In genomic region chr11:25244126-25244525, GRCh38 we compare ENCODE assay signal across 8 cellular contexts.
"Had no signal": no experiment of that assay in that cellular context is flagged by ENCODE, and none has a peak within 500 bp of the region (broad histone marks: within the 10 kb centered on the region; RNA-seq: fewer than 3 reads in every experiment).

No MANE protein-coding gene starts in this region.

- H3K27ac ChIP-seq: HL-60 had no signal

- H3K4me1 Mint-ChIP-seq: IgD-negative memory B cell had no signal

- DNase-seq: IMR-90, KBM-7, KG1 had no signal

- ATAC-seq: HepG2, K562 had no signal

- FAIRE-seq: HepG2, HTR-8/SVneo, K562 had no signal

- H3K27ac Mint-ChIP-seq: IgD-negative memory B cell had no signal

- H3K27me3 Mint-ChIP-seq: IgD-negative memory B cell had no signal

- H3K4me3 Mint-ChIP-seq: IgD-negative memory B cell had no signal

- H3K36me3 Mint-ChIP-seq: IgD-negative memory B cell had no signal

- H3K4me3 ChIP-seq: K562 had no signal
